19 cellular contexts compared by ENCODE assay signal in genomic region chr15:30962659-30963058, GRCh38. TPM values are rescaled to one million over a fixed set of nuclear protein-coding genes. Genes with fewer than 3 reads are reported as not detected.
DNase-seq lines count a peak whose midpoint lies in the region; ATAC-seq and TF ChIP-seq lines count a peak whose summit lies in the region.
"Had no signal": no experiment of that assay in that cellular context is flagged by ENCODE, and none has a peak within 500 bp of the region (broad histone marks: within the 10 kb centered on the region; RNA-seq: fewer than 3 reads in every experiment).

No MANE protein-coding gene starts in this region.

- H3K36me3 Mint-ChIP-seq in activated naive CD8-positive, alpha-beta T cell = peaks cover 18% of the 10 kb centered on the region
- H3K36me3 Mint-ChIP-seq in activated naive CD8-positive, alpha-beta T cell treated with anti-CD3 and anti-CD28 coated beads, Interleukin-2, amount 50 U/mL, for 24 hours (ENCODE audit: low read depth) = peaks cover 29% of the 10 kb centered on the region
- H3K36me3 Mint-ChIP-seq in stimulated activated effector memory CD8-positive, alpha-beta T cell treated with anti-CD3 and anti-CD28 coated beads, Interleukin-12 subunit alpha, Interleukin-12 subunit beta, amount 100 ng/mL, for 72 hours = peaks cover 63% of the 10 kb centered on the region

- ATAC-seq in activated naive CD8-positive, alpha-beta T cell treated with anti-CD3 and anti-CD28 coated beads, Interleukin-2, amount 50 U/mL, for 24 hours = no peak
- ATAC-seq in stimulated activated effector memory CD8-positive, alpha-beta T cell treated with anti-CD3 and anti-CD28 coated beads, Interleukin-12 subunit alpha, Interleukin-12 subunit beta, amount 100 ng/mL, for 72 hours = no peak
- no peak for ATAC-seq in GM21786 (IDR thresholded peaks at IDR 0.05; ENCODE audit: unreplicated experiment)
- ATAC-seq: left colon had no signal

- H4K20me1 ChIP-seq in Loucy (ENCODE audit: insufficient read depth, low read length, poor library complexity, severe bottlenecking) = no peaks in the 10 kb centered on the region

- intact Hi-C loops in dorsolateral prefrontal cortex (cut with DNase I) = no loop called here

- H3K4me1 Mint-ChIP-seq in activated naive CD8-positive, alpha-beta T cell (ENCODE audit: low read depth) = peaks cover 30% of the 10 kb centered on the region
- peaks cover 12% of the 10 kb centered on the region for H3K4me1 Mint-ChIP-seq in activated naive CD8-positive, alpha-beta T cell treated with anti-CD3 and anti-CD28 coated beads, Interleukin-2, amount 50 U/mL, for 24 hours
- no peaks in the 10 kb centered on the region for H3K4me1 Mint-ChIP-seq in stimulated activated effector memory CD8-positive, alpha-beta T cell treated with anti-CD3 and anti-CD28 coated beads, Interleukin-12 subunit alpha, Interleukin-12 subunit beta, amount 100 ng/mL, for 72 hours

- no peak overlapping the region for H2AFZ ChIP-seq in Loucy (ENCODE audit: low read length)

- H3K27me3 ChIP-seq in Loucy (ENCODE audit: insufficient read depth, low read length, poor library complexity, severe bottlenecking) = no peaks in the 10 kb centered on the region
- no peaks in the 10 kb centered on the region for H3K27me3 ChIP-seq in dorsolateral prefrontal cortex

- H3K27me3 Mint-ChIP-seq in activated naive CD8-positive, alpha-beta T cell = no peaks in the 10 kb centered on the region
- no peaks in the 10 kb centered on the region for H3K27me3 Mint-ChIP-seq in activated naive CD8-positive, alpha-beta T cell treated with anti-CD3 and anti-CD28 coated beads, Interleukin-2, amount 50 U/mL, for 24 hours

- H3F3A ChIP-seq in Loucy (ENCODE audit: low read depth) = 0 out of 2 replicates have a peak, but pooled peaks cover 4% of the 10 kb centered on the region

- no peak for DNase-seq in activated naive CD8-positive, alpha-beta T cell treated with anti-CD3 and anti-CD28 coated beads, Interleukin-2, amount 50 U/mL, for 24 hours
- DNase-seq in dorsolateral prefrontal cortex = no peak
- DNase-seq in stimulated activated effector memory CD8-positive, alpha-beta T cell treated with anti-CD3 and anti-CD28 coated beads, Interleukin-12 subunit alpha, Interleukin-12 subunit beta, amount 100 ng/mL, for 72 hours (ENCODE audit: low spot score in 2 of 2) = no peak
- no peak for DNase-seq in A172 (ENCODE audit: low spot score)
- DNase-seq in NCI-H69 (lab: John Stamatoyannopoulos, UW) = no peak
- DNase-seq: activated CD4-positive, alpha-beta T cell treated with anti-CD3 and anti-CD28 coated beads for 48 hours; activated CD8-positive, alpha-beta memory T cell treated with anti-CD3 and anti-CD28 coated beads, Interleukin-2, amount 50 U/mL, for 48 hours; activated effector memory CD4-positive, alpha-beta T cell treated with anti-CD3 and anti-CD28 coated beads, Interleukin-2, amount 50 U/mL, for 16 hours; dermis blood vessel endothelial cell; GF-D8; H9; left colon; OCI-M1 had no signal

- peak overlapping the region in 39 of 59 donors; percentile 5 to 69 (median 40) for H3K27ac ChIP-seq in dorsolateral prefrontal cortex
- H3K27ac ChIP-seq: thoracic aorta had no signal

- H3K4me3 ChIP-seq in Loucy (ENCODE audit: low read length, poor library complexity, severe bottlenecking) (no peak overlapping the region), dorsolateral prefrontal cortex (no peak overlapping the region)
- H3K4me3 ChIP-seq: thoracic aorta had no signal

- no peaks in the 10 kb centered on the region for H3K9me3 ChIP-seq in Loucy (ENCODE audit: insufficient read depth, low read depth, low read length)
- H3K9me3 ChIP-seq: thoracic aorta had no signal

- peaks cover 56% of the 10 kb centered on the region for H3K36me3 ChIP-seq in Loucy (ENCODE audit: insufficient read depth, low read length)

- peaks cover 30% of the 10 kb centered on the region for H3K4me1 ChIP-seq in Loucy (ENCODE audit: insufficient read depth, low read length, poor library complexity, severe bottlenecking)

- H3K27ac Mint-ChIP-seq in activated naive CD8-positive, alpha-beta T cell = peak overlapping the region; percentile 42
- no peak overlapping the region for H3K27ac Mint-ChIP-seq in activated naive CD8-positive, alpha-beta T cell treated with anti-CD3 and anti-CD28 coated beads, Interleukin-2, amount 50 U/mL, for 24 hours
- H3K27ac Mint-ChIP-seq in stimulated activated effector memory CD8-positive, alpha-beta T cell treated with anti-CD3 and anti-CD28 coated beads, Interleukin-12 subunit alpha, Interleukin-12 subunit beta, amount 100 ng/mL, for 72 hours = peak overlapping the region; percentile 15
- H3K27ac Mint-ChIP-seq: nephron had no signal

- peak overlapping the region; percentile 51 for H3K4me3 Mint-ChIP-seq in activated naive CD8-positive, alpha-beta T cell
- H3K4me3 Mint-ChIP-seq in activated naive CD8-positive, alpha-beta T cell treated with anti-CD3 and anti-CD28 coated beads, Interleukin-2, amount 50 U/mL, for 24 hours = no peak overlapping the region
- no peak overlapping the region for H3K4me3 Mint-ChIP-seq in stimulated activated effector memory CD8-positive, alpha-beta T cell treated with anti-CD3 and anti-CD28 coated beads, Interleukin-12 subunit alpha, Interleukin-12 subunit beta, amount 100 ng/mL, for 72 hours
- H3K4me3 Mint-ChIP-seq: CD14-positive monocyte, H9, nephron had no signal

- H3K79me2 ChIP-seq in Loucy (ENCODE audit: insufficient read depth, low read length) = peaks cover 2% of the 10 kb centered on the region; the same call in 1 of the 2 replicates

- H3K9ac ChIP-seq in Loucy (ENCODE audit: low read depth, low read length, poor library complexity, severe bottlenecking) = no peak overlapping the region

- H3K9me3 Mint-ChIP-seq in activated naive CD8-positive, alpha-beta T cell (ENCODE audit: low read depth) = no peaks in the 10 kb centered on the region
- H3K9me3 Mint-ChIP-seq in activated naive CD8-positive, alpha-beta T cell treated with anti-CD3 and anti-CD28 coated beads, Interleukin-2, amount 50 U/mL, for 24 hours = no peaks in the 10 kb centered on the region
- no peaks in the 10 kb centered on the region for H3K9me3 Mint-ChIP-seq in stimulated activated effector memory CD8-positive, alpha-beta T cell treated with anti-CD3 and anti-CD28 coated beads, Interleukin-12 subunit alpha, Interleukin-12 subunit beta, amount 100 ng/mL, for 72 hours
- H3K9me3 Mint-ChIP-seq: CD14-positive monocyte, H9, nephron had no signal

- H3K9me2 ChIP-seq in Loucy (replicated peaks; ENCODE audit: low read depth, low read length) = no peaks in the 10 kb centered on the region

- H3K4me2 ChIP-seq in Loucy (ENCODE audit: low read depth, low read length, poor library complexity, severe bottlenecking) = peak overlapping the region; percentile 6

- TF ChIP-seq CTCF in Loucy (conservative IDR thresholded peaks at IDR 0.05; ENCODE audit: low read length) (no peak), dorsolateral prefrontal cortex (IDR thresholded peaks at IDR 0.05 in 54 of 56, conservative IDR thresholded peaks at IDR 0.05 in 2 of 56; ENCODE audit: low read depth in 1 of 56, partially characterized antibody in 56 of 56) (no peak)

RNA-seq across cellular contexts. Expression of gene MTMR10, which starts 28.8 kb away (rescaled TPM):
- total RNA-seq in dorsolateral prefrontal cortex = 100 to 1,000 TPM in 13 of 120 experiments, 10 to 100 TPM in 107; 33.2 to 154 (median 67.8) TPM
- total RNA-seq in A172 (2014; rRNA removed; shearing (Covaris generic)) = 14.4 and 20.9 TPM in 2 replicates

RNA-seq across cellular contexts. Expression of gene FAN1, which starts 58.9 kb away (rescaled TPM):
- 10 to 100 TPM; 30.1 to 55.7 (median 39.8) TPM for total RNA-seq in dorsolateral prefrontal cortex
- total RNA-seq in A172 (2014; rRNA removed; shearing (Covaris generic)) = 17.7 and 21.9 TPM in 2 replicates
